Comparison of ENCODE assay signal across 15 cellular contexts in genomic region chr5:172170251-172170701, GRCh38. TPM values are rescaled to one million over a fixed set of nuclear protein-coding genes. Genes with fewer than 3 reads are reported as not detected.
DNase-seq lines count a peak whose midpoint lies in the region; ATAC-seq and TF ChIP-seq lines count a peak whose summit lies in the region.
"Had no signal": no experiment of that assay in that cellular context is flagged by ENCODE, and none has a peak within 500 bp of the region (broad histone marks: within the 10 kb centered on the region; RNA-seq: fewer than 3 reads in every experiment).

No MANE protein-coding gene starts in this region.

- H3K4me1 Mint-ChIP-seq in activated naive CD4-positive, alpha-beta T cell treated with anti-CD3 and anti-CD28 coated beads, Interleukin-2, amount 50 U/mL, for 24 hours = peaks cover 94% of the 10 kb centered on the region
- H3K4me1 Mint-ChIP-seq in activated CD4-positive, alpha-beta memory T cell treated with anti-CD3 and anti-CD28 coated beads, Interleukin-2, amount 10 ng/mL, durations not matched to agents 7 days and 5 days = peaks cover 86% of the 10 kb centered on the region
- H3K4me1 Mint-ChIP-seq in stimulated activated naive CD8-positive, alpha-beta T cell treated with anti-CD3 and anti-CD28 coated beads, Interleukin-15, amount 100 ng/mL, for 72 hours = peaks cover 96% of the 10 kb centered on the region

- no peak for DNase-seq in activated naive CD4-positive, alpha-beta T cell treated with Interleukin-2 at 50 U/mL for 16 hours
- no peak for DNase-seq in activated CD4-positive, alpha-beta memory T cell treated with anti-CD3 and anti-CD28 coated beads, Interleukin-2, amount 10 ng/mL, durations not matched to agents 7 days and 5 days
- DNase-seq in left ventricle myocardium inferior (peak; percentile 41), midbrain (lab: John Stamatoyannopoulos, UW) (no peak), Peyer's patch (no peak), NCI-H82 treated with DMSO at 0.1 percent for 48 hours (lab: John Stamatoyannopoulos, UW; ENCODE audit: unreplicated experiment) (no peak)
- DNase-seq in stimulated activated naive CD8-positive, alpha-beta T cell treated with anti-CD3 and anti-CD28 coated beads, Interleukin-15, amount 100 ng/mL, for 72 hours = peak in 1 of 2 donors; percentile 43
- DNase-seq: activated CD8-positive, alpha-beta memory T cell treated with anti-CD3 and anti-CD28 coated beads for 24 hours; aorta; DND-41; NCI-H524; upper lobe of right lung had no signal

- H3K36me3 ChIP-seq in left ventricle myocardium inferior (no peaks in the 10 kb centered on the region), Peyer's patch (no peaks in the 10 kb centered on the region)
- H3K36me3 ChIP-seq: upper lobe of right lung had no signal

- POLR2A ChIA-PET in activated CD4-positive, alpha-beta memory T cell treated with anti-CD3 and anti-CD28 coated beads, Interleukin-2, amount 10 ng/mL, durations not matched to agents 7 days and 5 days (lab: Charles Lee) = interaction anchor here (0.8 to 2.2 kb wide), 3 partner anchors 13 to 59 kb away, joined by 3 to 6 read pairs (median 4); no protein-coding TSS in a partner anchor

- peak overlapping the region; percentile 19 for H3K4me3 Mint-ChIP-seq in activated naive CD4-positive, alpha-beta T cell treated with anti-CD3 and anti-CD28 coated beads, Interleukin-2, amount 50 U/mL, for 24 hours
- no peak overlapping the region for H3K4me3 Mint-ChIP-seq in activated CD4-positive, alpha-beta memory T cell treated with anti-CD3 and anti-CD28 coated beads, Interleukin-2, amount 10 ng/mL, durations not matched to agents 7 days and 5 days
- H3K4me3 Mint-ChIP-seq in stimulated activated naive CD8-positive, alpha-beta T cell treated with anti-CD3 and anti-CD28 coated beads, Interleukin-15, amount 100 ng/mL, for 72 hours = peak overlapping the region; percentile 71 to 74

- peak; percentile 32 for ATAC-seq in stimulated activated naive CD8-positive, alpha-beta T cell treated with anti-CD3 and anti-CD28 coated beads, Interleukin-15, amount 100 ng/mL, for 72 hours
- ATAC-seq: Panc1, upper lobe of right lung had no signal

- H3K27ac Mint-ChIP-seq in activated naive CD4-positive, alpha-beta T cell treated with anti-CD3 and anti-CD28 coated beads, Interleukin-2, amount 50 U/mL, for 24 hours = peak overlapping the region; percentile 84
- peak overlapping the region; percentile 64 for H3K27ac Mint-ChIP-seq in activated CD4-positive, alpha-beta memory T cell treated with anti-CD3 and anti-CD28 coated beads, Interleukin-2, amount 10 ng/mL, durations not matched to agents 7 days and 5 days
- peak overlapping the region in 1 of 2 donors; percentile 83 for H3K27ac Mint-ChIP-seq in stimulated activated naive CD8-positive, alpha-beta T cell treated with anti-CD3 and anti-CD28 coated beads, Interleukin-15, amount 100 ng/mL, for 72 hours

- H3K9me3 Mint-ChIP-seq in activated naive CD4-positive, alpha-beta T cell treated with anti-CD3 and anti-CD28 coated beads, Interleukin-2, amount 50 U/mL, for 24 hours = no peaks in the 10 kb centered on the region
- no peaks in the 10 kb centered on the region for H3K9me3 Mint-ChIP-seq in activated CD4-positive, alpha-beta memory T cell treated with anti-CD3 and anti-CD28 coated beads, Interleukin-2, amount 10 ng/mL, durations not matched to agents 7 days and 5 days
- H3K9me3 Mint-ChIP-seq in stimulated activated naive CD8-positive, alpha-beta T cell treated with anti-CD3 and anti-CD28 coated beads, Interleukin-15, amount 100 ng/mL, for 72 hours = no peaks in the 10 kb centered on the region

- H3K27ac ChIP-seq in left ventricle myocardium inferior (replicated peaks) (peak overlapping the region; percentile 73), Peyer's patch (no peak overlapping the region)
- H3K27ac ChIP-seq: upper lobe of right lung had no signal

- H3K4me3 ChIP-seq in left ventricle myocardium inferior = no peak overlapping the region
- H3K4me3 ChIP-seq in Peyer's patch = no peak overlapping the region
- H3K4me3 ChIP-seq: dorsolateral prefrontal cortex, upper lobe of right lung had no signal

- H3K4me1 ChIP-seq in left ventricle myocardium inferior (peaks cover 69% of the 10 kb centered on the region), Peyer's patch (peaks cover 0 to 29% (median 10%) of the 10 kb centered on the region in 4 donors)

- H3K9me3 ChIP-seq in left ventricle myocardium inferior (replicated peaks) (no peaks in the 10 kb centered on the region), Peyer's patch (no peaks in the 10 kb centered on the region)
- H3K9me3 ChIP-seq: upper lobe of right lung had no signal

- CTCF ChIA-PET in activated CD4-positive, alpha-beta memory T cell treated with anti-CD3 and anti-CD28 coated beads, Interleukin-2, amount 10 ng/mL, durations not matched to agents 7 days and 5 days (lab: Charles Lee) = interaction anchor here (0.9 to 13.1 kb wide), 2 partner anchors 16 to 54 kb away, joined by 3 to 254 read pairs; partner anchors contain the start of gene STK10

- no peaks in the 10 kb centered on the region for H3K27me3 Mint-ChIP-seq in activated naive CD4-positive, alpha-beta T cell treated with anti-CD3 and anti-CD28 coated beads, Interleukin-2, amount 50 U/mL, for 24 hours
- no peaks in the 10 kb centered on the region for H3K27me3 Mint-ChIP-seq in activated CD4-positive, alpha-beta memory T cell treated with anti-CD3 and anti-CD28 coated beads, Interleukin-2, amount 10 ng/mL, durations not matched to agents 7 days and 5 days
- H3K27me3 Mint-ChIP-seq in stimulated activated naive CD8-positive, alpha-beta T cell treated with anti-CD3 and anti-CD28 coated beads, Interleukin-15, amount 100 ng/mL, for 72 hours = no peaks in the 10 kb centered on the region

- TF ChIP-seq POLR2A in Peyer's patch (IDR thresholded peaks at IDR 0.05) = no peak

- H3K27me3 ChIP-seq in left ventricle myocardium inferior (ENCODE audit: low read depth) = no peaks in the 10 kb centered on the region
- no peaks in the 10 kb centered on the region for H3K27me3 ChIP-seq in Peyer's patch
- H3K27me3 ChIP-seq: dorsolateral prefrontal cortex, upper lobe of right lung had no signal

- intact Hi-C loops in left ventricle myocardium inferior (cut with micrococcal nuclease) = no loop called here

- H3K36me3 Mint-ChIP-seq in activated naive CD4-positive, alpha-beta T cell treated with anti-CD3 and anti-CD28 coated beads, Interleukin-2, amount 50 U/mL, for 24 hours = peaks cover 2% of the 10 kb centered on the region
- H3K36me3 Mint-ChIP-seq in activated CD4-positive, alpha-beta memory T cell treated with anti-CD3 and anti-CD28 coated beads, Interleukin-2, amount 10 ng/mL, durations not matched to agents 7 days and 5 days (ENCODE audit: low read depth) = peaks cover 77% of the 10 kb centered on the region

- TF ChIP-seq CTCF in left ventricle myocardium inferior (IDR thresholded peaks at IDR 0.05; ENCODE audit: borderline replicate concordance) (no peak), Peyer's patch (IDR thresholded peaks at IDR 0.05) (no peak)

RNA-seq across cellular contexts. Expression of gene STK10, which starts 17.7 kb away (rescaled TPM):
- total RNA-seq in activated CD4-positive, alpha-beta memory T cell treated with anti-CD3 and anti-CD28 coated beads, Interleukin-2, amount 10 ng/mL, durations not matched to agents 7 days and 5 days = 100 to 1,000 TPM; 301 to 316 TPM
- total RNA-seq in left ventricle myocardium inferior (5.3 TPM), Peyer's patch (100 to 1,000 TPM in 1 of 4 donors, 10 to 100 TPM in 3; 26.3 to 202 (median 68.1) TPM)

RNA-seq across cellular contexts. Expression of gene EFCAB9, which starts 23.7 kb away (rescaled TPM):
- total RNA-seq in activated CD4-positive, alpha-beta memory T cell treated with anti-CD3 and anti-CD28 coated beads, Interleukin-2, amount 10 ng/mL, durations not matched to agents 7 days and 5 days = not detected
- total RNA-seq in left ventricle myocardium inferior (not detected), Peyer's patch (not detected)
- total RNA-seq: aorta, dorsolateral prefrontal cortex, upper lobe of right lung had no signal
